27 cellular contexts compared by ENCODE assay signal in genomic region chr4:40223343-40223742, GRCh38. TPM values are rescaled to one million over a fixed set of nuclear protein-coding genes. Genes with fewer than 3 reads are reported as not detected.
DNase-seq lines count a peak whose midpoint lies in the region; ATAC-seq and TF ChIP-seq lines count a peak whose summit lies in the region.
"Had no signal": no experiment of that assay in that cellular context is flagged by ENCODE, and none has a peak within 500 bp of the region (broad histone marks: within the 10 kb centered on the region; RNA-seq: fewer than 3 reads in every experiment).

No MANE protein-coding gene starts in this region.

- no peak overlapping the region for H3K4me3 Mint-ChIP-seq in activated CD4-positive, alpha-beta T cell treated with anti-CD3 and anti-CD28 coated beads for 36 hours
- H3K4me3 Mint-ChIP-seq in CD8-positive, alpha-beta T cell = peak overlapping the region; percentile 20
- peak overlapping the region; percentile 65 for H3K4me3 Mint-ChIP-seq in activated CD8-positive, alpha-beta T cell treated with anti-CD3 and anti-CD28 coated beads for 36 hours
- H3K4me3 Mint-ChIP-seq in immature natural killer cell (no peak overlapping the region), osteocyte (ENCODE audit: unreplicated experiment) (no peak overlapping the region)
- H3K4me3 Mint-ChIP-seq: GM23338, mesothelial cell of epicardium, nephron, type B pancreatic cell had no signal

- ATAC-seq in activated CD4-positive, alpha-beta T cell treated with anti-CD3 and anti-CD28 coated beads for 36 hours = no peak
- no peak for ATAC-seq in CD8-positive, alpha-beta T cell
- ATAC-seq in activated CD8-positive, alpha-beta T cell treated with anti-CD3 and anti-CD28 coated beads for 36 hours = no peak
- ATAC-seq in HG03135 (IDR thresholded peaks at IDR 0.05; ENCODE audit: unreplicated experiment) = no peak
- ATAC-seq: GM23338 had no signal

- peaks cover 82% of the 10 kb centered on the region for H3K36me3 Mint-ChIP-seq in activated CD4-positive, alpha-beta T cell treated with anti-CD3 and anti-CD28 coated beads for 36 hours (ENCODE audit: low read depth)
- peaks cover 80% of the 10 kb centered on the region for H3K36me3 Mint-ChIP-seq in CD8-positive, alpha-beta T cell
- H3K36me3 Mint-ChIP-seq in activated CD8-positive, alpha-beta T cell treated with anti-CD3 and anti-CD28 coated beads for 36 hours (ENCODE audit: low read depth) = peaks cover 78% of the 10 kb centered on the region
- peaks cover 3 to 12% (median 4%) of the 10 kb centered on the region in 3 donors for H3K36me3 Mint-ChIP-seq in immature natural killer cell
- no peaks in the 10 kb centered on the region for H3K36me3 Mint-ChIP-seq in osteocyte (ENCODE audit: unreplicated experiment)
- H3K36me3 Mint-ChIP-seq: mesothelial cell of epicardium, type B pancreatic cell had no signal

- H3K27ac Mint-ChIP-seq in activated CD4-positive, alpha-beta T cell treated with anti-CD3 and anti-CD28 coated beads for 36 hours = peak overlapping the region; percentile 76
- peak overlapping the region; percentile 87 for H3K27ac Mint-ChIP-seq in CD8-positive, alpha-beta T cell
- H3K27ac Mint-ChIP-seq in activated CD8-positive, alpha-beta T cell treated with anti-CD3 and anti-CD28 coated beads for 36 hours = peak overlapping the region; percentile 96
- peak overlapping the region in 5 of 6 donors; percentile 42 to 89 (median 59) for H3K27ac Mint-ChIP-seq in immature natural killer cell
- H3K27ac Mint-ChIP-seq in osteocyte (ENCODE audit: unreplicated experiment) = no peak overlapping the region
- H3K27ac Mint-ChIP-seq: GM23338, mesothelial cell of epicardium, nephron, type B pancreatic cell had no signal

- CTCF ChIA-PET in activated CD4-positive, alpha-beta T cell treated with anti-CD3 and anti-CD28 coated beads for 36 hours (lab: Charles Lee) = interaction anchor here (0.7 to 6.2 kb wide), 6 partner anchors 8 to 104 kb away, joined by 3 to 33 read pairs (median 4); no protein-coding TSS in a partner anchor
- CTCF ChIA-PET in CD8-positive, alpha-beta T cell (lab: Charles Lee) = interaction anchor here (0.9 to 4.7 kb wide), 7 partner anchors 9 to 94 kb away, joined by 3 to 23 read pairs (median 7); no protein-coding TSS in a partner anchor
- CTCF ChIA-PET in activated CD8-positive, alpha-beta T cell treated with anti-CD3 and anti-CD28 coated beads for 36 hours (lab: Charles Lee) = interaction anchor here (1.0 to 2.7 kb wide), 3 partner anchors 14 to 87 kb away, joined by 3 to 9 read pairs (median 8); no protein-coding TSS in a partner anchor

- peaks cover 96% of the 10 kb centered on the region for H3K4me1 ChIP-seq in CD8-positive, alpha-beta T cell (ENCODE audit: insufficient read depth, low read length)
- no peaks in the 10 kb centered on the region for H3K4me1 ChIP-seq in ascending aorta
- H3K4me1 ChIP-seq: parathyroid adenoma, right atrium auricular region had no signal

- H3K27me3 ChIP-seq in CD8-positive, alpha-beta T cell (ENCODE audit: insufficient read depth, low read length) = no peaks in the 10 kb centered on the region
- H3K27me3 ChIP-seq in ascending aorta = no peaks in the 10 kb centered on the region
- H3K27me3 ChIP-seq: brain microvascular endothelial cell, right atrium auricular region had no signal

- H3K27ac ChIP-seq in CD8-positive, alpha-beta T cell (ENCODE audit: low read depth, low read length) = no peak overlapping the region
- no peak overlapping the region for H3K27ac ChIP-seq in ascending aorta
- H3K27ac ChIP-seq: 22Rv1, brain microvascular endothelial cell, epithelial cell of prostate, parathyroid adenoma, right atrium auricular region, RWPE1 had no signal

- H3K27me3 Mint-ChIP-seq in activated CD4-positive, alpha-beta T cell treated with anti-CD3 and anti-CD28 coated beads for 36 hours = no peaks in the 10 kb centered on the region
- no peaks in the 10 kb centered on the region for H3K27me3 Mint-ChIP-seq in CD8-positive, alpha-beta T cell (ENCODE audit: low read depth)
- no peaks in the 10 kb centered on the region for H3K27me3 Mint-ChIP-seq in activated CD8-positive, alpha-beta T cell treated with anti-CD3 and anti-CD28 coated beads for 36 hours
- H3K27me3 Mint-ChIP-seq in immature natural killer cell (ENCODE audit: low read depth in 3 of 3) = peaks cover 2 to 9% (median 3%) of the 10 kb centered on the region in 3 donors
- H3K27me3 Mint-ChIP-seq in osteocyte (ENCODE audit: unreplicated experiment) = no peaks in the 10 kb centered on the region
- H3K27me3 Mint-ChIP-seq: type B pancreatic cell had no signal

- TF ChIP-seq CTCF in CD8-positive, alpha-beta T cell (IDR thresholded peaks at IDR 0.05) = no peak
- no peak for TF ChIP-seq CTCF in activated CD8-positive, alpha-beta T cell treated with anti-CD3 and anti-CD28 coated beads for 36 hours (IDR thresholded peaks at IDR 0.05)
- TF ChIP-seq CTCF in osteocyte (IDR thresholded peaks at IDR 0.05) (no peak), ascending aorta (IDR thresholded peaks at IDR 0.05) (no peak)

- no peaks in the 10 kb centered on the region for H3K9me3 ChIP-seq in CD8-positive, alpha-beta T cell (ENCODE audit: low read length)
- no peaks in the 10 kb centered on the region for H3K9me3 ChIP-seq in ascending aorta

- H3K9me3 Mint-ChIP-seq in activated CD4-positive, alpha-beta T cell treated with anti-CD3 and anti-CD28 coated beads for 36 hours (ENCODE audit: low read depth) = peaks cover 3% of the 10 kb centered on the region
- H3K9me3 Mint-ChIP-seq in CD8-positive, alpha-beta T cell = peaks cover 3% of the 10 kb centered on the region
- H3K9me3 Mint-ChIP-seq in activated CD8-positive, alpha-beta T cell treated with anti-CD3 and anti-CD28 coated beads for 36 hours = peaks cover 6% of the 10 kb centered on the region
- no peaks in the 10 kb centered on the region for H3K9me3 Mint-ChIP-seq in immature natural killer cell
- peaks cover 14% of the 10 kb centered on the region for H3K9me3 Mint-ChIP-seq in osteocyte (ENCODE audit: unreplicated experiment)
- H3K9me3 Mint-ChIP-seq: GM23338, type B pancreatic cell had no signal

- intact Hi-C loops in activated CD4-positive, alpha-beta T cell treated with anti-CD3 and anti-CD28 coated beads for 36 hours (cut with DNase I, micrococcal nuclease) = no loop called here
- intact Hi-C loops in CD8-positive, alpha-beta T cell (cut with DNase I, micrococcal nuclease) = no loop called here
- intact Hi-C loops in activated CD8-positive, alpha-beta T cell treated with anti-CD3 and anti-CD28 coated beads for 36 hours (cut with micrococcal nuclease) = no loop called here
- intact Hi-C loops in ascending aorta (cut with DNase I) = no loop called here

- H3K36me3 ChIP-seq in CD8-positive, alpha-beta T cell (ENCODE audit: insufficient read depth, low read length) = peaks cover 9% of the 10 kb centered on the region
- no peaks in the 10 kb centered on the region for H3K36me3 ChIP-seq in ascending aorta
- H3K36me3 ChIP-seq: brain microvascular endothelial cell, right atrium auricular region had no signal

- H3K4me1 Mint-ChIP-seq in activated CD4-positive, alpha-beta T cell treated with anti-CD3 and anti-CD28 coated beads for 36 hours = peaks cover 84% of the 10 kb centered on the region
- H3K4me1 Mint-ChIP-seq in CD8-positive, alpha-beta T cell (ENCODE audit: low read depth) = peaks cover 91% of the 10 kb centered on the region
- peaks cover 80% of the 10 kb centered on the region for H3K4me1 Mint-ChIP-seq in activated CD8-positive, alpha-beta T cell treated with anti-CD3 and anti-CD28 coated beads for 36 hours (ENCODE audit: low read depth)
- H3K4me1 Mint-ChIP-seq in immature natural killer cell = peaks cover 74 to 94% of the 10 kb centered on the region in 2 donors
- no peaks in the 10 kb centered on the region for H3K4me1 Mint-ChIP-seq in osteocyte (ENCODE audit: unreplicated experiment)
- H3K4me1 Mint-ChIP-seq: nephron had no signal

- no peak overlapping the region for H3K4me3 ChIP-seq in CD8-positive, alpha-beta T cell (ENCODE audit: low read depth, low read length)
- no peak overlapping the region for H3K4me3 ChIP-seq in ascending aorta
- H3K4me3 ChIP-seq: GM23338, right atrium auricular region, smooth muscle cell had no signal

- no peak for DNase-seq in activated CD4-positive, alpha-beta T cell treated with anti-CD3 and anti-CD28 coated beads for 36 hours
- DNase-seq in activated CD4-positive, alpha-beta T cell treated with anti-CD3 and anti-CD28 coated beads for 1 hour = no peak
- DNase-seq in CD8-positive, alpha-beta T cell = no peak
- peak; percentile 10 for DNase-seq in activated CD8-positive, alpha-beta T cell treated with anti-CD3 and anti-CD28 coated beads for 36 hours
- DNase-seq in immature natural killer cell = no peak
- no peak for DNase-seq in osteocyte (ENCODE audit: extremely low spot score, unreplicated experiment)
- DNase-seq in ascending aorta (ENCODE audit: low spot score in 2 of 2) = no peak
- DNase-seq: activated CD4-positive, CD25-positive, alpha-beta regulatory T cell treated with anti-CD3 and anti-CD28 coated beads, Interleukin-2, amount 50 U/mL, for 72 hours; brain microvascular endothelial cell; MV-4-11; NCI-H146; NCI-H2107; NCI-H774; substantia nigra had no signal

- POLR2A ChIA-PET in activated CD4-positive, alpha-beta T cell treated with anti-CD3 and anti-CD28 coated beads for 36 hours (lab: Charles Lee) = interaction anchor here (0.6 to 1.2 kb wide), 4 partner anchors 15 to 77 kb away, joined by 3 to 9 read pairs (median 4); no protein-coding TSS in a partner anchor
- POLR2A ChIA-PET in CD8-positive, alpha-beta T cell (lab: Charles Lee) = interaction anchor here (0.6 to 17.1 kb wide), 7 partner anchors 15 to 94 kb away, joined by 3 to 210 read pairs (median 7); no protein-coding TSS in a partner anchor
- POLR2A ChIA-PET in activated CD8-positive, alpha-beta T cell treated with anti-CD3 and anti-CD28 coated beads for 36 hours (lab: Charles Lee) = interaction anchor here (0.7 to 13.5 kb wide), 6 partner anchors 11 to 93 kb away, joined by 3 to 167 read pairs (median 38); partner anchors contain the start of gene RHOH

RNA-seq across cellular contexts. Expression of gene RHOH, which starts 26.5 kb away (rescaled TPM):
- 10 to 100 TPM; 74.7 to 83.6 TPM for total RNA-seq in activated CD4-positive, alpha-beta T cell treated with anti-CD3 and anti-CD28 coated beads for 36 hours
- 100 to 1,000 TPM; 533 to 539 TPM for total RNA-seq in CD8-positive, alpha-beta T cell
- 100 to 1,000 TPM; 121 to 126 TPM for total RNA-seq in activated CD8-positive, alpha-beta T cell treated with anti-CD3 and anti-CD28 coated beads for 36 hours
- 10 to 100 TPM; 82.0 to 97.6 (median 97.3) TPM for polyA plus RNA-seq in immature natural killer cell
- not detected in 2 replicates for total RNA-seq in osteocyte
- not detected for total RNA-seq in ascending aorta
- total RNA-seq: chondrocyte, SK-MEL-5, smooth muscle cell had no signal

Comparison
In these comparisons a context has a peak if more than half of its experiments do, and no peak if none do; other contexts are left out.
1. H3K4me3 Mint-ChIP-seq: peak in CD8-positive, alpha-beta T cell (single experiment) and activated CD8-positive, alpha-beta T cell treated with anti-CD3 and anti-CD28 coated beads for 36 hours (single experiment); none in activated CD4-positive, alpha-beta T cell treated with anti-CD3 and anti-CD28 coated beads for 36 hours (single experiment), immature natural killer cell (0 of 5) and osteocyte (single experiment).
2. RNA of gene RHOH, which starts 26.5 kb away (total RNA-seq): 533 to 539 TPM in CD8-positive, alpha-beta T cell, 121 to 126 TPM in activated CD8-positive, alpha-beta T cell treated with anti-CD3 and anti-CD28 coated beads for 36 hours and 74.7 to 83.6 TPM in activated CD4-positive, alpha-beta T cell treated with anti-CD3 and anti-CD28 coated beads for 36 hours; not detected in ascending aorta (single experiment) and not detected in osteocyte; every median in the first group is over 10 times any median in the second.